28 cellular contexts compared by ENCODE assay signal in the genomic region with DNA sequence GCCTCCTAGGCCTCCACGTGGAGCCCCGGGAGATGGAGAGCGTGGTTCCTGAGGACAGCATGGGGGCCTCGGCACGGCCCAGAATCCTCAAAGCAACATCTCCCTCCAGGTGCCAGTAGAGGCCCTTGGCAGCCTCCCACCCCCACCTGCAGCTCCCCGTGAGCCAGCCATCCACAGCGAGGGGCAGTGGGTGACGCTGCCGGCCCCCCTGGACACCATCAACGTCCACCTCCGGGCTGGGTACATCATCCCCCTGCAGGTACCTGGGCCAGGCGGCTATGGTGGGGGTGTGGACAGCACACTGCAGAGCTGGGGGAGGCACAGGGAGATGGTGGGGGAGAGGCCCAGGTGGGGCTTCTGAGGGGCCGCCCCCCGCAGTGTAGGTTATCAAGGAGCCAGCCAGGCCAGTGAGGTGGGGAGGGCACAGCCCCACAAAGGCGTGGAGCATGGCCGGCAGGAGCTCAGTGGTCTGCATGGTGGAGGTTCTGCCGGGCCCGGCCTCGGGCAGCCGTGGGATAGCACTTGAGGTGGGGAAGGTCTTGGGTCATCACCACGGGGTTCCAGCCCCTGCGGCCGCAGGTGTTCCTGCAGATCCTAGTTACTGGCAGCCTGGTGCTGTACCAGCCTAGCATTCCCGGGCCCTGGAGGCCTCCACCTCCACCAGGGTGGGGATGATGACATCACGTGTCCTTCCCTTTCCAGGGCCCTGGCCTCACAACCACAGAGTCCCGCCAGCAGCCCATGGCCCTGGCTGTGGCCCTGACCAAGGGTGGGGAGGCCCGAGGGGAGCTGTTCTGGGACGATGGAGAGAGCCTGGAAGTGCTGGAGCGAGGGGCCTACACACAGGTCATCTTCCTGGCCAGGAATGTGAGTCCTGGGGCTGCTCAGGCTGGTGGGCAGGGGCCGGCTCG. TPM values are rescaled to one million over a fixed set of nuclear protein-coding genes. Genes with fewer than 3 reads are reported as not detected.
DNase-seq lines count a peak whose midpoint lies in the region; ATAC-seq, FAIRE-seq and TF ChIP-seq lines count a peak whose summit lies in the region.
"Had no signal": no experiment of that assay in that cellular context is flagged by ENCODE, and none has a peak within 500 bp of the region (broad histone marks: within the 10 kb centered on the region; RNA-seq: fewer than 3 reads in every experiment).

No MANE protein-coding gene starts in this region.

- intact Hi-C loops in Panc1 (cut with micrococcal nuclease; ENCODE audit: unreplicated experiment) = no loop called here
- intact Hi-C loops in spleen (cut with DNase I; ENCODE audit: low total_unique reads) = no loop called here

- peak; percentile 51 for DNase-seq in H7
- DNase-seq in Panc1 (ENCODE audit: low read depth, low spot score) = no peak
- DNase-seq in hepatic stellate cell (ENCODE audit: low spot score) = peak; percentile 12
- DNase-seq in spleen = peak; percentile 74
- DNase-seq in GM12892 (ENCODE audit: insufficient read length) = no peak
- DNase-seq: activated CD4-positive, alpha-beta T cell treated with anti-CD3 and anti-CD28 coated beads, Interleukin-2, amount 50 U/mL, for 4 hours; activated naive CD4-positive, alpha-beta T cell treated with anti-CD3 and anti-CD28 coated beads, Interleukin-2, amount 50 U/mL, for 16 hours; anterior cingulate cortex; COR-L47; DMS79; esophagus squamous epithelium; foreskin melanocyte; GDM1; hippocampal formation; naive B cell; NCI-H1048; NCI-H1694; NCI-H446 treated with DMSO at 0.1 percent for 48 hours; T-helper 9 cell had no signal

- H3K4me1 ChIP-seq in Panc1 (ENCODE audit: control insufficient read depth, insufficient read depth, low read length) (no peaks in the 10 kb centered on the region), spleen (peaks cover 0 to 10% (median under 1%) of the 10 kb centered on the region in 6 donors)
- H3K4me1 ChIP-seq: esophagus squamous epithelium had no signal

- TF ChIP-seq POLR2A in spleen (IDR thresholded peaks at IDR 0.05) (no peak), GM12892 (IDR thresholded peaks at IDR 0.05; ENCODE audit: low read depth, low read length) (no peak), GM18505 (IDR thresholded peaks at IDR 0.05; ENCODE audit: borderline replicate concordance, extremely low read depth, insufficient read depth, insufficient read length) (no peak)

- H3K27ac ChIP-seq in Panc1 (ENCODE audit: low read length) (no peak overlapping the region), spleen (no peak overlapping the region)
- H3K27ac ChIP-seq: BLaER1 treated with 17β-estradiol and CSF1 and Interleukin-3, amounts not matched to agents 10 nM and 100 nM; cardiac muscle cell; coronary artery; esophagus squamous epithelium had no signal

- FAIRE-seq in GM12892 (lab: Jason Lieb, UNC) = no peak

- in situ Hi-C loops in Panc1 (cut with HindIII; ENCODE audit: low pct_unique_long_range_greater_than_20kb, low sequenced_read_pairs) = no loop called here

- no peak for TF ChIP-seq CTCF in Panc1 (IDR thresholded peaks at IDR 0.05)
- no peak for TF ChIP-seq CTCF in spleen (IDR thresholded peaks at IDR 0.05 in 8 of 11, conservative IDR thresholded peaks at IDR 0.05 in 3 of 11)

- H3K4me3 ChIP-seq in H7 (ENCODE audit: insufficient read depth, low read depth, low read length) (no peak overlapping the region), Panc1 (ENCODE audit: low read depth in 2 of 2, low read length in 2 of 2) (no peak overlapping the region), spleen (no peak overlapping the region)
- H3K4me3 ChIP-seq: BLaER1 treated with 17β-estradiol and CSF1 and Interleukin-3, amounts not matched to agents 10 nM and 100 nM; cardiac muscle cell; coronary artery; esophagus squamous epithelium had no signal

- no TSS peak for BruUV-seq in Panc1 (replicated peaks; lab: Mats Ljungman, UMichigan)

- 81 to 91% (median 88%) methylated on average over 14 to 31 of the region's 31 CpGs for WGBS in spleen, 5 donors

- ATAC-seq in Panc1 = peak; percentile 44
- ATAC-seq in HG02852 (IDR thresholded peaks at IDR 0.05; ENCODE audit: unreplicated experiment) = no peak
- ATAC-seq in GM18505 (IDR thresholded peaks at IDR 0.05; ENCODE audit: unreplicated experiment) = no peak

- H3K36me3 ChIP-seq in H7 (replicated peaks; ENCODE audit: control insufficient read depth, insufficient read depth, low read length) = no peaks in the 10 kb centered on the region; the same call in 1 of the 2 replicates
- H3K36me3 ChIP-seq in Panc1 (ENCODE audit: control insufficient read depth, insufficient read depth, low read length) = no peaks in the 10 kb centered on the region
- H3K36me3 ChIP-seq in spleen = peaks cover 0 to 41% (median 0%) of the 10 kb centered on the region in 6 donors
- H3K36me3 ChIP-seq: cardiac muscle cell had no signal

- H3K27me3 ChIP-seq in H7 (ENCODE audit: control insufficient read depth, insufficient read depth, low read length) (no peaks in the 10 kb centered on the region), Panc1 (ENCODE audit: control insufficient read depth, insufficient read depth, low read length) (no peaks in the 10 kb centered on the region), spleen (replicated peaks in 1 of 7) (no peaks in the 10 kb centered on the region)
- H3K27me3 ChIP-seq: cardiac muscle cell, esophagus squamous epithelium had no signal

- CTCF ChIA-PET in Panc1 (lab: Charles Lee) = no interaction called here

- POLR2A ChIA-PET in Panc1 (lab: Charles Lee) = no interaction called here

- no peaks in the 10 kb centered on the region for H3K9me3 ChIP-seq in Panc1 (ENCODE audit: control insufficient read depth, insufficient read depth, low read depth, low read length)
- peaks cover 0 to 10% (median 0%) of the 10 kb centered on the region in 8 donors for H3K9me3 ChIP-seq in spleen
- H3K9me3 ChIP-seq: esophagus squamous epithelium had no signal

RNA-seq across cellular contexts. Expression of gene GAA, which starts 16.4 kb away (rescaled TPM):
- total RNA-seq in H7 (2014; rRNA removed; shearing (Covaris generic)) = 68.4 and 78.4 TPM in 2 replicates
- total RNA-seq in Panc1 (2021; ENCODE audit: unreplicated experiment) (36.1 TPM), spleen (100 to 1,000 TPM in 5 of 7 donors, 10 to 100 TPM in 2; 53.6 to 166 (median 133) TPM)
- polyA plus RNA-seq in Panc1 (2012; ENCODE audit: insufficient read length) = 46.6 TPM
- 10 to 100 TPM; 22.7 to 53.8 (median 34.3) TPM for polyA plus RNA-seq in spleen
- 8.3 TPM for polyA plus RNA-seq in GM12892 (2012; ENCODE audit: missing spikeins)

RNA-seq across cellular contexts. Expression of gene EIF4A3, which starts 29.2 kb away (rescaled TPM):
- 126 and 138 TPM in 2 replicates for total RNA-seq in H7 (2014; rRNA removed; shearing (Covaris generic))
- total RNA-seq in Panc1 (2021; ENCODE audit: unreplicated experiment) (169 TPM), spleen (10 to 100 TPM; 51.1 to 79.5 (median 67.7) TPM)
- 257 TPM for polyA plus RNA-seq in Panc1 (2012; ENCODE audit: insufficient read length)
- polyA plus RNA-seq in spleen = 10 to 100 TPM; 37.3 to 61.5 (median 57.5) TPM
- 114 TPM for polyA plus RNA-seq in GM12892 (2012; ENCODE audit: missing spikeins)

RNA-seq across cellular contexts. Expression of gene CARD14, which starts 52.1 kb away (rescaled TPM):
- total RNA-seq in H7 (2014; rRNA removed; shearing (Covaris generic)) = 0.11 and 0.55 TPM in 2 replicates
- not detected for total RNA-seq in Panc1 (2021; ENCODE audit: unreplicated experiment)
- 0.57 TPM for polyA plus RNA-seq in Panc1 (2012; ENCODE audit: insufficient read length)
- 1 to 10 TPM in 6 of 7 donors, under 1 TPM in 1; 0.68 to 4.8 (median 1.3) TPM for total RNA-seq in spleen
- polyA plus RNA-seq in spleen = 1 to 10 TPM in 2 of 3 donors, under 1 TPM in 1; 0.63 to 2.4 (median 1.4) TPM
- polyA plus RNA-seq in GM12892 (2012; ENCODE audit: missing spikeins) = 0.21 TPM
- total RNA-seq: activated T-helper 1 cell treated with anti-CD3 and anti-CD28 coated beads, Interleukin-12 subunit alpha, Interleukin-12 subunit beta, Interleukin-2, Interleukin-4 antibody, amounts not matched to agents 30 ng/mL and 10 ng/mL and 1 ng/mL, durations not matched to agents 14 hours and 24 hours and 36 hours; OCI-LY7; pulmonary artery endothelial cell had no signal
- polyA plus RNA-seq: IgD-negative memory B cell had no signal

Comparison
In these comparisons a context has a peak if more than half of its experiments do, and no peak if none do; other contexts are left out.
1. DNase-seq: peak in H7 (single experiment), hepatic stellate cell (single experiment) and spleen (single experiment); none in Panc1 (single experiment) and GM12892 (single experiment).